In the genomic region with DNA sequence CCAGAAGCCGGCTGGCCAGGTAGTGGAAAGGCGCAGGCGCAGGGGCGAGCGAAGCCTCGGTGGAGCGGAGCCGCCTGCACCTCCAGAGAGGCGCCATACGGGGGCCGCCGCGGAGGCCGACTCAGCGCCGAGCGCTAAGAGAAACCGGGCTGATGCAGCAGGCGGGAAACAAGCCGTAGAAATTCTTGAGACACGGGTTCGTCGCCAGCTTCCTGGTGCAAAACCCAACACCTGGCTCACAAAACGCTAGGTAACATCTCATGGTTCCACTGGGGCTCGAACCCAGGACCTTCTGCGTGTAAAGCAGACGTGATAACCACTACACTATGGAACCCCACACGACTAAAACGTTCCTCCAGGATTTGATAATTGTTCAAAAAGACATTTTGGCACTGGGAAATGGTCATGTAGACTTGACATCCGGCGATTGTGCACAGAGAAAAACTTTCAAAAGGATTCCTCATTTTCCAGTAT, we compare ENCODE assay signal across 8 cellular contexts. TPM values are rescaled to one million over a fixed set of nuclear protein-coding genes. Genes with fewer than 3 reads are reported as not detected.
DNase-seq lines count a peak whose midpoint lies in the region; ATAC-seq, FAIRE-seq and TF ChIP-seq lines count a peak whose summit lies in the region.

No MANE protein-coding gene starts in this region.

- peak; percentile 64 for DNase-seq in GM12892 (ENCODE audit: insufficient read length)
- DNase-seq in NCI-H1436 treated with DMSO at 0.1 percent for 48 hours (lab: John Stamatoyannopoulos, UW), result peak; percentile 79
- peak in 54 of 56 donors; percentile 9 to 86 (median 65) for DNase-seq in amygdala (lab: John Stamatoyannopoulos, UW)
- DNase-seq in hepatic stellate cell (ENCODE audit: low spot score), result peak; percentile 75
- peak in 1 of 2 donors; percentile 92 for DNase-seq in vagina (ENCODE audit: extremely low spot score in 2 of 2)

- H3K27me3 ChIP-seq in rectal smooth muscle tissue (ENCODE audit: control insufficient read depth, insufficient read depth, low read length) (no peaks in the 10 kb centered on the region), vagina (no peaks in the 10 kb centered on the region)

- H3K36me3 ChIP-seq in rectal smooth muscle tissue (ENCODE audit: control insufficient read depth, insufficient read depth, low read length) (no peaks in the 10 kb centered on the region), vagina (no peaks in the 10 kb centered on the region)

- peak overlapping the region; percentile 94 for H3K27ac Mint-ChIP-seq in T-helper 1 cell treated with Interleukin-12 subunit alpha and Interleukin-12 subunit beta and Interleukin-4 antibody, amounts not matched to agents 30 μg/mL and 1 μg/mL, for 36 hours

- TF ChIP-seq POLR2A in GM12892 (IDR thresholded peaks at IDR 0.05; ENCODE audit: low read depth, low read length) (no peak), vagina (IDR thresholded peaks at IDR 0.05) (peak in 1 of 2 donors; percentile 10)

- no peaks in the 10 kb centered on the region for H3K9me3 Mint-ChIP-seq in T-helper 1 cell treated with Interleukin-12 subunit alpha and Interleukin-12 subunit beta and Interleukin-4 antibody, amounts not matched to agents 30 μg/mL and 1 μg/mL, for 36 hours

- H3K4me1 ChIP-seq in rectal smooth muscle tissue (ENCODE audit: control insufficient read depth, insufficient read depth, low read length) (no peaks in the 10 kb centered on the region), vagina (no peaks in the 10 kb centered on the region)

- H3K4me3 ChIP-seq in rectal smooth muscle tissue (ENCODE audit: low read length), result peak overlapping the region; percentile 67
- H3K4me3 ChIP-seq in vagina, result peak overlapping the region; percentile 52 to 60

- ATAC-seq in HG02870 (IDR thresholded peaks at IDR 0.05; ENCODE audit: unreplicated experiment), result peak; percentile 89

- H3K9ac ChIP-seq in rectal smooth muscle tissue (ENCODE audit: low read length), result peak overlapping the region; percentile 39

- H3K9me3 ChIP-seq in vagina, result no peaks in the 10 kb centered on the region

- intact Hi-C loops in vagina (cut with DNase I), result no loop called here

- peak in 1 of 3 experiments; percentile 53 for TF ChIP-seq CTCF in vagina (IDR thresholded peaks at IDR 0.05)

- H3K4me3 Mint-ChIP-seq in T-helper 1 cell treated with Interleukin-12 subunit alpha and Interleukin-12 subunit beta and Interleukin-4 antibody, amounts not matched to agents 30 μg/mL and 1 μg/mL, for 36 hours, result peak overlapping the region; percentile 83

- peaks cover 20% of the 10 kb centered on the region for H3K27me3 Mint-ChIP-seq in T-helper 1 cell treated with Interleukin-12 subunit alpha and Interleukin-12 subunit beta and Interleukin-4 antibody, amounts not matched to agents 30 μg/mL and 1 μg/mL, for 36 hours (ENCODE audit: low read depth)

- peak; percentile 83 for FAIRE-seq in GM12892 (lab: Jason Lieb, UNC)

- peaks cover 4% of the 10 kb centered on the region for H3K36me3 Mint-ChIP-seq in T-helper 1 cell treated with Interleukin-12 subunit alpha and Interleukin-12 subunit beta and Interleukin-4 antibody, amounts not matched to agents 30 μg/mL and 1 μg/mL, for 36 hours (ENCODE audit: low read depth)

- H3K27ac ChIP-seq in rectal smooth muscle tissue (ENCODE audit: low read depth, low read length) (peak overlapping the region; percentile 66), vagina (peak overlapping the region; percentile 91)

- peaks cover 22% of the 10 kb centered on the region for H3K4me1 Mint-ChIP-seq in T-helper 1 cell treated with Interleukin-12 subunit alpha and Interleukin-12 subunit beta and Interleukin-4 antibody, amounts not matched to agents 30 μg/mL and 1 μg/mL, for 36 hours (ENCODE audit: low read depth)

RNA-seq across cellular contexts. Expression of a gene that starts 39.1 kb away (rescaled TPM):
- polyA plus RNA-seq in GM12892 (2012; ENCODE audit: missing spikeins), result not detected
- not detected for total RNA-seq in vagina

RNA-seq across cellular contexts. Expression of a gene that starts 47.0 kb away (rescaled TPM):
- not detected for polyA plus RNA-seq in GM12892 (2012; ENCODE audit: missing spikeins)
- not detected for total RNA-seq in vagina
